In the genomic region with DNA sequence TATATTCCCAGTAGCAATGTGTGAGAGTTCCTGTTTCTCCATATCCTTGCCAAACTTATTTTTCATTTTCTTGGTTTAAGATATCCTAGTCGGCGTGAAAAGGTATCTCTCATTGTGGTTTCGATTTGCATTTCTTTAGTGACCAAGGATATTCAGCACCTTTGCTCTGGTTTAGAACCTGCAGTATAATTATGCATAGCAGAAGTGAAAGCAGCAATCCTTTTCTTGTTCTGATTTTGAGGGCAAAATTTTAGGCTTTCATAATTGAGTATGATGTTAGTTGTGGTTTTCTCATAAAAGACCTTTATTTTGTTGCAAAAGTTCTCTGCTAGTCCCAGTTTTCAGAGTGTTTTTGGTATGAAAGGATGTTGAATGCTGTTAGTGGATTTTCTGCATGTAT, we compare ENCODE assay signal across 2 cellular contexts.
TF ChIP-seq lines count a peak whose summit lies in the region.

No MANE protein-coding gene starts in this region.

TF ChIP-seq in SK-N-SH, 30 proteins besides CTCF, POLR2A, EP300 and RAD21 (continued from another document):
- TF ChIP-seq, protein P1, sequence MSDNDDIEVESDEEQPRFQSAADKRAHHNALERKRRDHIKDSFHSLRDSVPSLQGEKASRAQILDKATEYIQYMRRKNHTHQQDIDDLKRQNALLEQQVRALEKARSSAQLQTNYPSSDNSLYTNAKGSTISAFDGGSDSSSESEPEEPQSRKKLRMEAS (IDR thresholded peaks at IDR 0.05; ENCODE audit: low read depth) = no peak
- TF ChIP-seq JUND (IDR thresholded peaks at IDR 0.05) (no peak), MXI1 (IDR thresholded peaks at IDR 0.05; ENCODE audit: low read depth, low read length) (no peak), RXRA (IDR thresholded peaks at IDR 0.05; ENCODE audit: borderline replicate concordance, low read depth) (no peak), CHD2 (IDR thresholded peaks at IDR 0.05; ENCODE audit: low read length, partially characterized antibody) (no peak), POLR2AphosphoS5 (IDR thresholded peaks at IDR 0.05; ENCODE audit: low read depth, low read length) (no peak), TAF1 (IDR thresholded peaks at IDR 0.05; ENCODE audit: borderline replicate concordance, low read depth, low read length) (no peak), GATA2 (CRISPR knock-in tag; IDR thresholded peaks at IDR 0.05) (no peak), ELF1 (IDR thresholded peaks at IDR 0.05) (no peak)
- TF ChIP-seq, protein P2, sequence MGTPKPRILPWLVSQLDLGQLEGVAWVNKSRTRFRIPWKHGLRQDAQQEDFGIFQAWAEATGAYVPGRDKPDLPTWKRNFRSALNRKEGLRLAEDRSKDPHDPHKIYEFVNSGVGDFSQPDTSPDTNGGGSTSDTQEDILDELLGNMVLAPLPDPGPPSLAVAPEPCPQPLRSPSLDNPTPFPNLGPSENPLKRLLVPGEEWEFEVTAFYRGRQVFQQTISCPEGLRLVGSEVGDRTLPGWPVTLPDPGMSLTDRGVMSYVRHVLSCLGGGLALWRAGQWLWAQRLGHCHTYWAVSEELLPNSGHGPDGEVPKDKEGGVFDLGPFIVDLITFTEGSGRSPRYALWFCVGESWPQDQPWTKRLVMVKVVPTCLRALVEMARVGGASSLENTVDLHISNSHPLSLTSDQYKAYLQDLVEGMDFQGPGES (IDR thresholded peaks at IDR 0.05; ENCODE audit: low read depth, low read length) = no peak
- TF ChIP-seq, protein P3, sequence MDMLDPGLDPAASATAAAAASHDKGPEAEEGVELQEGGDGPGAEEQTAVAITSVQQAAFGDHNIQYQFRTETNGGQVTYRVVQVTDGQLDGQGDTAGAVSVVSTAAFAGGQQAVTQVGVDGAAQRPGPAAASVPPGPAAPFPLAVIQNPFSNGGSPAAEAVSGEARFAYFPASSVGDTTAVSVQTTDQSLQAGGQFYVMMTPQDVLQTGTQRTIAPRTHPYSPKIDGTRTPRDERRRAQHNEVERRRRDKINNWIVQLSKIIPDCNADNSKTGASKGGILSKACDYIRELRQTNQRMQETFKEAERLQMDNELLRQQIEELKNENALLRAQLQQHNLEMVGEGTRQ (IDR thresholded peaks at IDR 0.05; ENCODE audit: borderline replicate concordance, low read depth, low read length) = no peak
- TF ChIP-seq, protein P4, sequence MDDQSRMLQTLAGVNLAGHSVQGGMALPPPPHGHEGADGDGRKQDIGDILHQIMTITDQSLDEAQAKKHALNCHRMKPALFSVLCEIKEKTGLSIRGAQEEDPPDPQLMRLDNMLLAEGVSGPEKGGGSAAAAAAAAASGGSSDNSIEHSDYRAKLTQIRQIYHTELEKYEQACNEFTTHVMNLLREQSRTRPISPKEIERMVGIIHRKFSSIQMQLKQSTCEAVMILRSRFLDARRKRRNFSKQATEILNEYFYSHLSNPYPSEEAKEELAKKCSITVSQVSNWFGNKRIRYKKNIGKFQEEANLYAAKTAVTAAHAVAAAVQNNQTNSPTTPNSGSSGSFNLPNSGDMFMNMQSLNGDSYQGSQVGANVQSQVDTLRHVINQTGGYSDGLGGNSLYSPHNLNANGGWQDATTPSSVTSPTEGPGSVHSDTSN (IDR thresholded peaks at IDR 0.05) = no peak
TF ChIP-seq in SK-N-SH: peak in this region for 0.

TF ChIP-seq in SK-N-SH treated with all-trans-retinoic acid at 6 μM for 48 hours, 23 proteins besides CTCF, POLR2A, EP300 and RAD21 (continued from another document):
- TF ChIP-seq, protein P5, sequence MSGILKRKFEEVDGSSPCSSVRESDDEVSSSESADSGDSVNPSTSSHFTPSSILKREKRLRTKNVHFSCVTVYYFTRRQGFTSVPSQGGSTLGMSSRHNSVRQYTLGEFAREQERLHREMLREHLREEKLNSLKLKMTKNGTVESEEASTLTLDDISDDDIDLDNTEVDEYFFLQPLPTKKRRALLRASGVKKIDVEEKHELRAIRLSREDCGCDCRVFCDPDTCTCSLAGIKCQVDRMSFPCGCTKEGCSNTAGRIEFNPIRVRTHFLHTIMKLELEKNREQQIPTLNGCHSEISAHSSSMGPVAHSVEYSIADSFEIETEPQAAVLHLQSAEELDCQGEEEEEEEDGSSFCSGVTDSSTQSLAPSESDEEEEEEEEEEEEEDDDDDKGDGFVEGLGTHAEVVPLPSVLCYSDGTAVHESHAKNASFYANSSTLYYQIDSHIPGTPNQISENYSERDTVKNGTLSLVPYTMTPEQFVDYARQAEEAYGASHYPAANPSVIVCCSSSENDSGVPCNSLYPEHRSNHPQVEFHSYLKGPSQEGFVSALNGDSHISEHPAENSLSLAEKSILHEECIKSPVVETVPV (CRISPR knock-in tag; IDR thresholded peaks at IDR 0.05) = no peak
- TF ChIP-seq ISL1 (CRISPR knock-in tag; IDR thresholded peaks at IDR 0.05) (no peak), TCF4 (CRISPR knock-in tag; IDR thresholded peaks at IDR 0.05; ENCODE audit: borderline replicate concordance) (no peak)
TF ChIP-seq in SK-N-SH treated with all-trans-retinoic acid at 6 μM for 48 hours: peak in this region for 0.
